In genomic region chr10:28171468-28172235, GRCh38 we compare ENCODE assay signal across 18 cellular contexts.
DNase-seq lines count a peak whose midpoint lies in the region; ATAC-seq, FAIRE-seq and TF ChIP-seq lines count a peak whose summit lies in the region.
"Had no signal": no experiment of that assay in that cellular context is flagged by ENCODE, and none has a peak within 500 bp of the region (broad histone marks: within the 10 kb centered on the region; RNA-seq: fewer than 3 reads in every experiment).

No MANE protein-coding gene starts in this region.

- TF ChIP-seq POLR2A in H1 (IDR thresholded peaks at IDR 0.05; ENCODE audit: control extremely low read depth in 1 of 2, low read depth in 2 of 2, low read length in 2 of 2), result no peak

- POLR2A ChIA-PET in H1 (lab: Charles Lee; ENCODE audit: partially characterized antibody), result no interaction called here

- FAIRE-seq in H1 (lab: Jason Lieb, UNC), result peak; percentile 28

- H2AK5ac ChIP-seq in H1 (ENCODE audit: low read depth, low read length), result no peak overlapping the region

- TF ChIP-seq CTCF in HFFc6 (IDR thresholded peaks at IDR 0.05) (no peak), H1 (IDR thresholded peaks at IDR 0.05; ENCODE audit: control extremely low read depth in 1 of 3, insufficient read depth in 1 of 3, low read depth in 1 of 3, low read length in 3 of 3) (no peak)

- WGBS in H1 (ENCODE audit: extremely low coverage in 1 of 2, insufficient coverage in 1 of 2, insufficient read length in 1 of 2, insufficient replicate concordance in 2 of 2, low coverage in 1 of 2, low lambda C conversion rate in 2 of 2, missing lambda C conversion rate in 1 of 2), 2 experiments, result 88% methylated on average over 9 of the region's 9 CpGs; no CpG with 5 or more reads in 1 of the 2 experiments

- H3K4ac ChIP-seq in H1 (replicated peaks; ENCODE audit: insufficient read length, low read depth, low read length), result no peak overlapping the region

- peaks cover 8% of the 10 kb centered on the region; the same call in 1 of the 2 replicates for H3K36me3 Mint-ChIP-seq in HFFc6 (ENCODE audit: low read depth)

- no peak overlapping the region for H3K23ac ChIP-seq in H1 (ENCODE audit: insufficient read length)

- H3K56ac ChIP-seq in H1 (replicated peaks; ENCODE audit: insufficient read length, low read depth, low read length), result no peak overlapping the region

- no peak overlapping the region for H4K8ac ChIP-seq in H1 (ENCODE audit: extremely low read depth, insufficient read depth, low read length)

- TF ChIP-seq EP300 in H1 (IDR thresholded peaks at IDR 0.05; ENCODE audit: borderline replicate concordance in 1 of 2, low read depth in 2 of 2, low read length in 2 of 2), result no peak

- H3K36me3 ChIP-seq in H1 (ENCODE audit: control insufficient read depth in 2 of 4, insufficient read depth in 4 of 4, low read length in 3 of 4) (no peaks in the 10 kb centered on the region), SJCRH30 (no peaks in the 10 kb centered on the region)
- H3K36me3 ChIP-seq: BLaER1, SJSA1 had no signal

- H4K20me1 ChIP-seq in H1 (replicated peaks in 1 of 2; ENCODE audit: control insufficient read depth in 1 of 2, insufficient read depth in 2 of 2, low read length in 2 of 2), result no peaks in the 10 kb centered on the region
- H4K20me1 ChIP-seq: BLaER1 had no signal

- H3K9me3 ChIP-seq in H1 (ENCODE audit: insufficient read depth in 2 of 2, low read depth in 1 of 2, low read length in 1 of 2) (no peaks in the 10 kb centered on the region), SJCRH30 (replicated peaks) (no peaks in the 10 kb centered on the region)
- H3K9me3 ChIP-seq: BLaER1, SJSA1 had no signal

- no peaks in the 10 kb centered on the region for H3K79me1 ChIP-seq in H1 (ENCODE audit: low read depth, low read length)

- no peak overlapping the region for H2BK20ac ChIP-seq in H1 (ENCODE audit: low read length)

- H3K4me3 Mint-ChIP-seq in HFFc6, result peak overlapping the region; percentile 52; the same call in 1 of the 2 replicates
- H3K4me3 Mint-ChIP-seq: activated naive CD8-positive, alpha-beta T cell treated with anti-CD3 and anti-CD28 coated beads, Interleukin-2, amount 50 U/mL, for 24 hours had no signal

- H3K4me1 Mint-ChIP-seq in HFFc6 (ENCODE audit: low read depth), result peaks cover 18% of the 10 kb centered on the region

- no peak overlapping the region for H3K14ac ChIP-seq in H1 (ENCODE audit: insufficient read length)

- H2BK12ac ChIP-seq in H1 (ENCODE audit: low read depth, low read length), result no peak overlapping the region

- no peaks in the 10 kb centered on the region for H3K79me2 ChIP-seq in H1 (ENCODE audit: control insufficient read depth in 1 of 2, insufficient read depth in 2 of 2, low read length in 2 of 2)

- CTCF ChIA-PET in H1 (lab: Charles Lee; ENCODE audit: partially characterized antibody), result interaction anchor here (1.4 kb wide), 1 partner anchor 70 kb away, joined by 3 read pairs; no protein-coding TSS in a partner anchor

- no peak overlapping the region for H4K91ac ChIP-seq in H1 (replicated peaks; ENCODE audit: insufficient read length, low read length)

- H3K9ac ChIP-seq in H1 (replicated peaks in 1 of 4; ENCODE audit: extremely low read depth in 1 of 4, low read depth in 3 of 4, low read length in 3 of 4), result no peak overlapping the region
- H3K9ac ChIP-seq: BLaER1 had no signal

- H2BK15ac ChIP-seq in H1 (ENCODE audit: low read length), result no peak overlapping the region

- H3K4me1 ChIP-seq in H1 (replicated peaks in 1 of 4; ENCODE audit: control insufficient read depth in 3 of 4, insufficient read depth in 4 of 4, low read length in 3 of 4), result no peaks in the 10 kb centered on the region
- H3K4me1 ChIP-seq in SJCRH30, result no peaks in the 10 kb centered on the region
- H3K4me1 ChIP-seq: BLaER1, SJSA1 had no signal

- H3K27ac ChIP-seq in H1 (ENCODE audit: low read depth, low read length), result no peak overlapping the region
- no peak overlapping the region for H3K27ac ChIP-seq in SJCRH30
- H3K27ac ChIP-seq: BLaER1, epithelial cell of prostate, SJSA1 had no signal

- no peak overlapping the region for H3K4me3 ChIP-seq in H1 (ENCODE audit: extremely low read depth in 1 of 4, insufficient read depth in 2 of 4, low read depth in 3 of 4, low read length in 4 of 4)
- H3K4me3 ChIP-seq in skeletal muscle cell (ENCODE audit: low read depth, low read length), result no peak overlapping the region
- H3K4me3 ChIP-seq in SJCRH30, result no peak overlapping the region
- H3K4me3 ChIP-seq: BLaER1, SJSA1 had no signal

- no peaks in the 10 kb centered on the region for H3K23me2 ChIP-seq in H1 (ENCODE audit: low read depth, low read length)

- ATAC-seq in HG02642 (IDR thresholded peaks at IDR 0.05; ENCODE audit: poor library complexity, unreplicated experiment) (no peak), GM21717 (IDR thresholded peaks at IDR 0.05; ENCODE audit: unreplicated experiment) (no peak)
- ATAC-seq: activated naive CD8-positive, alpha-beta T cell treated with anti-CD3 and anti-CD28 coated beads, Interleukin-2, amount 50 U/mL, for 24 hours had no signal

- no peak overlapping the region for H2BK120ac ChIP-seq in H1 (replicated peaks; ENCODE audit: low read depth, low read length)

- no peak for TF ChIP-seq RAD21 in H1 (IDR thresholded peaks at IDR 0.05 in 1 of 2, conservative IDR thresholded peaks at IDR 0.05 in 1 of 2; ENCODE audit: low read depth in 2 of 2, low read length in 2 of 2)

- no peak overlapping the region for H2BK5ac ChIP-seq in H1 (ENCODE audit: low read depth, low read length)

- no peaks in the 10 kb centered on the region for H3K27me3 ChIP-seq in H1 (replicated peaks in 1 of 4; ENCODE audit: control insufficient read depth in 3 of 4, extremely low read depth in 1 of 4, insufficient read depth in 3 of 4, low read length in 3 of 4)
- H3K27me3 ChIP-seq in SJCRH30, result no peaks in the 10 kb centered on the region
- H3K27me3 ChIP-seq: BLaER1, SJSA1 had no signal

- H2AFZ ChIP-seq in H1 (ENCODE audit: low read length), result 0 out of 2 replicates have a peak overlapping the region, but pooled peaks have one; percentile 17

- peak overlapping the region; percentile 26 for H4K5ac ChIP-seq in H1 (ENCODE audit: insufficient read length, low read depth, low read length)

- H3K4me2 ChIP-seq in H1 (ENCODE audit: insufficient read depth in 1 of 2, low read depth in 2 of 2, low read length in 2 of 2), result no peak overlapping the region; a peak in 1 of 4 replicates
- H3K4me2 ChIP-seq: BLaER1 had no signal

- H3K9me3 Mint-ChIP-seq in HFFc6, result no peaks in the 10 kb centered on the region
- H3K9me3 Mint-ChIP-seq: activated naive CD8-positive, alpha-beta T cell treated with anti-CD3 and anti-CD28 coated beads, Interleukin-2, amount 50 U/mL, for 24 hours had no signal

- H3K27ac Mint-ChIP-seq in HFFc6, result no peak overlapping the region
- H3K27ac Mint-ChIP-seq: activated naive CD8-positive, alpha-beta T cell treated with anti-CD3 and anti-CD28 coated beads, Interleukin-2, amount 50 U/mL, for 24 hours had no signal

- DNase-seq in HFFc6, result no peak
- no peak for DNase-seq in H1 (ENCODE audit: low read depth in 1 of 2, low spot score in 2 of 2)
- peak; percentile 32 for DNase-seq in left kidney (ENCODE audit: low read depth, low spot score)
- DNase-seq in skeletal muscle cell (ENCODE audit: low read depth), result peak; percentile 28
- DNase-seq in SJCRH30, result no peak
- no peak for DNase-seq in GM19238 (ENCODE audit: insufficient read length, low spot score)
- DNase-seq: activated naive CD8-positive, alpha-beta T cell treated with anti-CD3 and anti-CD28 coated beads, Interleukin-2, amount 50 U/mL, for 24 hours; activated T-cell treated with anti-CD3 and anti-CD28 coated beads, Interleukin-2, amount 50 U/mL, for 48 hours; DND-41; NCI-H1092; NCI-H2171 treated with DMSO at 0.1 percent for 48 hours; NK-92 treated with Interleukin-12 subunit alpha and Interleukin-12 subunit beta, amount 100 ng/mL, for 24 hours; nucleus accumbens had no signal

- no peaks in the 10 kb centered on the region for H3K27me3 Mint-ChIP-seq in HFFc6 (ENCODE audit: insufficient read depth)
- H3K27me3 Mint-ChIP-seq: activated naive CD8-positive, alpha-beta T cell treated with anti-CD3 and anti-CD28 coated beads, Interleukin-2, amount 50 U/mL, for 24 hours had no signal

- no peak overlapping the region for H3K18ac ChIP-seq in H1 (ENCODE audit: extremely low read depth, low read length)

TF ChIP-seq in H1, 55 proteins besides CTCF, POLR2A, EP300 and RAD21:
- no peak for TF ChIP-seq RXRA (IDR thresholded peaks at IDR 0.05; ENCODE audit: insufficient read depth, low read depth, low read length)
- no peak for TF ChIP-seq TCF12 (IDR thresholded peaks at IDR 0.05; ENCODE audit: low read depth, low read length)
- no peak for TF ChIP-seq JUN (IDR thresholded peaks at IDR 0.05; ENCODE audit: low read depth, low read length)
- TF ChIP-seq CEBPB (IDR thresholded peaks at IDR 0.05; ENCODE audit: low read depth, low read length), result peak; percentile 85
- no peak for TF ChIP-seq MAX (IDR thresholded peaks at IDR 0.05)
- TF ChIP-seq RNF2 (IDR thresholded peaks at IDR 0.05; ENCODE audit: borderline replicate concordance, low read depth, low read length, missing control alignments, poor library complexity, severe bottlenecking), result no peak
- no peak for TF ChIP-seq KDM4A (IDR thresholded peaks at IDR 0.05; ENCODE audit: low read depth, low read length, severe bottlenecking)
- no peak for TF ChIP-seq ATF3 (IDR thresholded peaks at IDR 0.05; ENCODE audit: insufficient read depth, low read depth, low read length)

Comparison
In these comparisons a context has a peak if more than half of its experiments do, and no peak if none do; other contexts are left out.
1. DNase-seq: peak in left kidney (single experiment) and skeletal muscle cell (single experiment); none in HFFc6 (single experiment), H1 (0 of 2), SJCRH30 (0 of 2) and GM19238 (single experiment).